9 cellular contexts compared by ENCODE assay signal in genomic region chr6:148963738-148964137, GRCh38.
"Had no signal": no experiment of that assay in that cellular context is flagged by ENCODE, and none has a peak within 500 bp of the region (broad histone marks: within the 10 kb centered on the region; RNA-seq: fewer than 3 reads in every experiment).

No MANE protein-coding gene starts in this region.

- H3K4me2 ChIP-seq: KMS-11 had no signal

- H3K4me3 Mint-ChIP-seq: HFFc6 had no signal

- H2AFZ ChIP-seq: GM23248 had no signal

- H3K9me3 Mint-ChIP-seq: HFFc6 had no signal

- H3K27ac Mint-ChIP-seq: HFFc6 had no signal

- ATAC-seq: HCT116 had no signal

- DNase-seq: GM23248, HFFc6, IMR-90, Karpas-422, KBM-7 had no signal

- H3K4me3 ChIP-seq: GM23248, HAP-1 had no signal

- H3K9me3 ChIP-seq: HAP-1 had no signal

- H3K9ac ChIP-seq: GM23248, KMS-11 had no signal

- H3K36me3 ChIP-seq: HAP-1 had no signal

- H3K27ac ChIP-seq: GM23248, HL-60, KMS-11 had no signal
